8 cellular contexts compared by ENCODE assay signal in genomic region chr14:49865431-49865859, GRCh38.
DNase-seq lines count a peak whose midpoint lies in the region; ATAC-seq lines count a peak whose summit lies in the region.

No MANE protein-coding gene starts in this region.

- DNase-seq in activated CD4-positive, CD25-positive, alpha-beta regulatory T cell (lab: John Stamatoyannopoulos, UW) = peak; percentile 55 to 74 (median 66)
- DNase-seq in NCI-H345 (lab: John Stamatoyannopoulos, UW) = peak; percentile 71
- DNase-seq in activated CD4-positive, alpha-beta T cell treated with anti-CD3 and anti-CD28 coated beads, Interleukin-2, amount 50 U/mL, for 24 hours (ENCODE audit: low read depth in 1 of 2, low spot score in 1 of 2) = peak; percentile 55 to 71
- peak; percentile 75 for DNase-seq in ecto neural progenitor cell (ENCODE audit: low spot score)
- peak; percentile 41 for DNase-seq in middle frontal gyrus (ENCODE audit: extremely low spot score, low spot score)
- DNase-seq in stimulated activated CD8-positive, alpha-beta memory T cell treated with anti-CD3 and anti-CD28 coated beads, Interleukin-4, amount 100 ng/mL, for 48 hours = peak; percentile 92

- no peak for ATAC-seq in activated CD4-positive, CD25-positive, alpha-beta regulatory T cell treated with anti-CD3 and anti-CD28 coated beads, Interleukin-2, amount 50 U/mL, for 24 hours
- no peak for ATAC-seq in GM18519 (IDR thresholded peaks at IDR 0.05; ENCODE audit: low FRiP score, unreplicated experiment)

Comparison
In these comparisons a context has a peak if more than half of its experiments do, and no peak if none do; other contexts are left out.
1. DNase-seq: peak in every context shown above with its lines; median percentile 92 in stimulated activated CD8-positive, alpha-beta memory T cell treated with anti-CD3 and anti-CD28 coated beads, Interleukin-4, amount 100 ng/mL, for 48 hours; 75 in ecto neural progenitor cell; 71 in NCI-H345; 66 in activated CD4-positive, CD25-positive, alpha-beta regulatory T cell; 63 in activated CD4-positive, alpha-beta T cell treated with anti-CD3 and anti-CD28 coated beads, Interleukin-2, amount 50 U/mL, for 24 hours; 41 in middle frontal gyrus.